ENCODE assay signal across 14 cellular contexts in the genomic region with DNA sequence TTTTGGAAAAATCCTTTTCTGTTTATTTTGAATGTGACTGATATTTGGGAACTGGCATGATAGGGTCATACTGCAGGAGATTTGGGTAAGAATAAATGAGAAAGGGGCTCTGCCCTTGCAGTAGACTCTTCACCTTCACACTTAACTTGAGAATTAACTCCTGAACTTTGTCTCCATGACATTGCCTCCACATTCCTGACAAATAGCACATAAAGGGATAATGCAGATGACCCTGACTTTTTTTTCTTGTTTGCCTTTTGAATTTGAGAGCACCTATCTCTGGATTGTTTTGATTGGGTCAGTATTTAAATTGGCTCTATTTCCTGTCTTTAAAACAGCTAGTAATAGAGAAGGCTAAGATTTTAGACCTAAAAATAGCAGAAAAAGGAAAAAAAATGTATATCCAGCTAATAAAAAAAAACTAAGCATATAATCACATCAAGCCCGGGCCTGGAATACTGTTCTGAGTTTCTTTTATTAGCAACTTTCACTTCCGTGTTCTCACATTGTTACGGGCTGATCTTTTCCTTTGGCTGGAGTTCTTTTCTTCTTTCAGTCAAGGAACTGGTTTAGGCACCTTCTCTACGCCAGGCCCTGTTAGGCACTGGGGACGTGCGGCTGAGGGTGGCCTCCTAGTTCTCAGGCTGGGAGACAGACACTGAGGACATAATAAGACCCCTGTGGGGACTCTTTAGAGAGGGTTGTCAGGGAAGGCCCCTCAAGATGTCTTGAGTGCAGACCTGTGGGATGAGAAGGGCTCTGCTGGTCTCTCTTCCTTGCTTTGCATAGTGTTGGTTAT. TPM values are rescaled to one million over a fixed set of nuclear protein-coding genes. Genes with fewer than 3 reads are reported as not detected.
DNase-seq lines count a peak whose midpoint lies in the region; ATAC-seq, FAIRE-seq and TF ChIP-seq lines count a peak whose summit lies in the region.
"Had no signal": no experiment of that assay in that cellular context is flagged by ENCODE, and none has a peak within 500 bp of the region (broad histone marks: within the 10 kb centered on the region; RNA-seq: fewer than 3 reads in every experiment).

No MANE protein-coding gene starts in this region.

- H3K27me3 ChIP-seq in H9 (ENCODE audit: insufficient read depth, low read length): no peaks in the 10 kb centered on the region
- H3K27me3 ChIP-seq in HepG2 (ENCODE audit: control insufficient read depth in 1 of 2, insufficient read depth in 2 of 2, low read length in 2 of 2): no peaks in the 10 kb centered on the region
- no peaks in the 10 kb centered on the region for H3K27me3 ChIP-seq in skeletal muscle satellite cell (ENCODE audit: control insufficient read depth, insufficient read depth, low read length)

- TF ChIP-seq CTCF in H9 (conservative IDR thresholded peaks at IDR 0.05) (no peak), HepG2 (CRISPR knock-in tag; IDR thresholded peaks at IDR 0.05) (no peak)

- H3K4me1 ChIP-seq in H9 (ENCODE audit: insufficient read depth, low read length) (peaks cover 8% of the 10 kb centered on the region; the same call in 1 of the 2 replicates), HepG2 (ENCODE audit: insufficient read depth, low read length) (peaks cover 74% of the 10 kb centered on the region), skeletal muscle satellite cell (ENCODE audit: control insufficient read depth, insufficient read depth, low read length) (peaks cover 28% of the 10 kb centered on the region)

- DNase-seq in H9 (peak; percentile 33), caudate nucleus (lab: John Stamatoyannopoulos, UW) (no peak), HepG2 (ENCODE audit: low spot score) (peak; percentile 74), NCI-H2081 (lab: John Stamatoyannopoulos, UW) (no peak), germinal center (ENCODE audit: low spot score) (no peak)
- no peak for DNase-seq in activated T-helper 2 cell treated with anti-CD3 and anti-CD28 coated beads, Interferon-gamma antibody, Interleukin-2, Interleukin-4, amounts not matched to agents 10 μg/mL and 5 μg/mL and 100 μg/mL, durations not matched to agents 14 hours and 24 hours and 36 hours (ENCODE audit: low spot score)
- DNase-seq: activated CD4-positive, alpha-beta T cell treated with anti-CD3 and anti-CD28 coated beads, Interleukin-2, amount 10 ng/mL, durations not matched to agents 24 days and 14 days; mammary epithelial cell; NCI-H1694 had no signal

- no CpG with 5 or more reads among the region's 6 CpGs for WGBS in H9 (ENCODE audit: extremely low coverage, insufficient read length, low lambda C conversion rate)
- WGBS in HepG2 (ENCODE audit: low lambda C conversion rate): 37% methylated on average over 6 of the region's 6 CpGs

- no peak overlapping the region for H2BK120ac ChIP-seq in H9 (ENCODE audit: low read depth, low read length, poor library complexity, severe bottlenecking)

- no peak overlapping the region for H3K56ac ChIP-seq in H9 (ENCODE audit: insufficient read length, low read depth, low read length)

- H4K91ac ChIP-seq in H9 (ENCODE audit: insufficient read length, low read depth, low read length): no peak overlapping the region

- no peak overlapping the region for H2BK20ac ChIP-seq in H9 (ENCODE audit: low read depth, low read length, poor library complexity, severe bottlenecking)

- no peak overlapping the region for H2AK5ac ChIP-seq in H9 (ENCODE audit: insufficient read length, low read length)

- H2BK15ac ChIP-seq in H9 (ENCODE audit: low read depth, low read length): no peak overlapping the region

- no peak overlapping the region for H3T11ph ChIP-seq in H9 (ENCODE audit: low read length)

- no peak for FAIRE-seq in HepG2 (lab: Jason Lieb, UNC)
- FAIRE-seq: D721Med, urothelium cell line had no signal

- no peaks in the 10 kb centered on the region for H3K79me2 ChIP-seq in H9 (ENCODE audit: insufficient read depth, low read length)
- no peaks in the 10 kb centered on the region for H3K79me2 ChIP-seq in HepG2 (ENCODE audit: insufficient read depth, low read length)

- H3K4me2 ChIP-seq in H9 (ENCODE audit: insufficient read depth, insufficient read length, low read length) (no peak overlapping the region), HepG2 (ENCODE audit: low read depth, low read length) (peak overlapping the region; percentile 63), skeletal muscle satellite cell (ENCODE audit: low read length) (peak overlapping the region; percentile 62)

- no peak overlapping the region for H2BK5ac ChIP-seq in H9 (ENCODE audit: insufficient read length, low read length)

- in situ Hi-C loops in HepG2 (cut with HindIII; ENCODE audit: extremely low pct_ligation_motif_present, low pct_unique_long_range_greater_than_20kb): no loop called here

- H3K27ac ChIP-seq in H9 (ENCODE audit: insufficient read length, low read depth, low read length) (peak overlapping the region; percentile 16), caudate nucleus (ENCODE audit: low read depth, low read length) (peak overlapping the region; percentile 49), HepG2 (ENCODE audit: extremely low read length, insufficient read depth, low read length) (peak overlapping the region; percentile 72)

- H3K9ac ChIP-seq in H9 (ENCODE audit: extremely low read depth, insufficient read length, low read length): no peak overlapping the region
- H3K9ac ChIP-seq in HepG2 (ENCODE audit: insufficient read depth, low read depth, low read length): peak overlapping the region; percentile 42
- H3K9ac ChIP-seq in skeletal muscle satellite cell (ENCODE audit: low read depth, low read length): peak overlapping the region; percentile 70

- no peak overlapping the region for H3K14ac ChIP-seq in H9 (ENCODE audit: insufficient read depth, low read length)

- intact Hi-C loops in HepG2 (cut with micrococcal nuclease; ENCODE audit: unreplicated experiment): no loop called here
- intact Hi-C loops in activated T-helper 2 cell treated with anti-CD3 and anti-CD28 coated beads, Interferon-gamma antibody, Interleukin-2, Interleukin-4, amounts not matched to agents 10 μg/mL and 5 μg/mL and 100 μg/mL, durations not matched to agents 14 hours and 24 hours and 36 hours (cut with micrococcal nuclease): no loop called here

- no peaks in the 10 kb centered on the region for H3K36me3 Mint-ChIP-seq in H9 (ENCODE audit: insufficient read depth in 1 of 3, low read depth in 3 of 3)
- no peaks in the 10 kb centered on the region for H3K36me3 Mint-ChIP-seq in activated T-helper 2 cell treated with anti-CD3 and anti-CD28 coated beads, Interferon-gamma antibody, Interleukin-2, Interleukin-4, amounts not matched to agents 10 μg/mL and 5 μg/mL and 100 μg/mL, durations not matched to agents 14 hours and 24 hours and 36 hours (ENCODE audit: low read depth)
- H3K36me3 Mint-ChIP-seq: activated naive CD4-positive, alpha-beta T cell treated with anti-CD3 and anti-CD28 coated beads, Interleukin-2, amount 50 U/mL, for 72 hours had no signal

- ATAC-seq in HepG2 (peak; percentile 52), HG03039 (IDR thresholded peaks at IDR 0.05; ENCODE audit: unreplicated experiment) (no peak)
- ATAC-seq: activated naive CD4-positive, alpha-beta T cell treated with anti-CD3 and anti-CD28 coated beads, Interleukin-2, amount 50 U/mL, for 72 hours had no signal

- POLR2A ChIA-PET in HepG2 (lab: Yijun Ruan, JAX): no interaction called here

- no peak for TF ChIP-seq POLR2A in HepG2 (IDR thresholded peaks at IDR 0.05; ENCODE audit: insufficient read depth in 1 of 2, low read depth in 2 of 2, low read length in 2 of 2)

- H3K4me3 Mint-ChIP-seq in H9: no peak overlapping the region; a peak in 1 of 5 replicates
- no peak overlapping the region for H3K4me3 Mint-ChIP-seq in activated T-helper 2 cell treated with anti-CD3 and anti-CD28 coated beads, Interferon-gamma antibody, Interleukin-2, Interleukin-4, amounts not matched to agents 10 μg/mL and 5 μg/mL and 100 μg/mL, durations not matched to agents 14 hours and 24 hours and 36 hours (ENCODE audit: low read depth)
- H3K4me3 Mint-ChIP-seq: activated CD4-positive, alpha-beta T cell treated with anti-CD3 and anti-CD28 coated beads, Interleukin-2, amount 10 ng/mL, durations not matched to agents 24 days and 14 days had no signal

- H3K4me3 ChIP-seq in HepG2 (replicated peaks in 1 of 3; ENCODE audit: insufficient read depth in 1 of 3, low read depth in 2 of 3, low read length in 3 of 3): peak overlapping the region in 2 of 3 experiments; percentile 14 to 32; a peak in 3 of 6 replicates
- no peak overlapping the region for H3K4me3 ChIP-seq in skeletal muscle satellite cell (ENCODE audit: low read length)

- H3K79me1 ChIP-seq in H9 (ENCODE audit: insufficient read depth, low read depth, low read length, poor library complexity, severe bottlenecking): no peaks in the 10 kb centered on the region

- peaks cover 21 to 23% of the 10 kb centered on the region in 2 experiments for H3K4me1 Mint-ChIP-seq in H9
- no peaks in the 10 kb centered on the region for H3K4me1 Mint-ChIP-seq in activated T-helper 2 cell treated with anti-CD3 and anti-CD28 coated beads, Interferon-gamma antibody, Interleukin-2, Interleukin-4, amounts not matched to agents 10 μg/mL and 5 μg/mL and 100 μg/mL, durations not matched to agents 14 hours and 24 hours and 36 hours (ENCODE audit: low read depth)
- H3K4me1 Mint-ChIP-seq: activated CD4-positive, alpha-beta T cell treated with anti-CD3 and anti-CD28 coated beads, Interleukin-2, amount 10 ng/mL, durations not matched to agents 24 days and 14 days had no signal

- peak overlapping the region; percentile 88 to 96 (median 90) for H3K27ac Mint-ChIP-seq in H9
- no peak overlapping the region for H3K27ac Mint-ChIP-seq in activated T-helper 2 cell treated with anti-CD3 and anti-CD28 coated beads, Interferon-gamma antibody, Interleukin-2, Interleukin-4, amounts not matched to agents 10 μg/mL and 5 μg/mL and 100 μg/mL, durations not matched to agents 14 hours and 24 hours and 36 hours
- H3K27ac Mint-ChIP-seq: activated CD4-positive, alpha-beta T cell treated with anti-CD3 and anti-CD28 coated beads, Interleukin-2, amount 10 ng/mL, durations not matched to agents 24 days and 14 days; activated naive CD4-positive, alpha-beta T cell treated with anti-CD3 and anti-CD28 coated beads, Interleukin-2, amount 50 U/mL, for 72 hours had no signal

- TF ChIP-seq RAD21 in HepG2 (CRISPR knock-in tag; IDR thresholded peaks at IDR 0.05): no peak

- CTCF ChIA-PET in HepG2 (lab: Yijun Ruan, JAX; ENCODE audit: low intra/inter-chr PET ratio, low total read pairs): no interaction called here

- no peak overlapping the region for H3K18ac ChIP-seq in H9 (ENCODE audit: insufficient read length, low read depth, low read length)

- no peaks in the 10 kb centered on the region for H3K36me3 ChIP-seq in HepG2 (replicated peaks in 1 of 2; ENCODE audit: control insufficient read depth in 1 of 2, insufficient read depth in 2 of 2, low read length in 2 of 2)
- H3K36me3 ChIP-seq in skeletal muscle satellite cell (ENCODE audit: insufficient read depth, low read length): no peaks in the 10 kb centered on the region

- BruUV-seq in HepG2 (replicated peaks; lab: Mats Ljungman, UMichigan): no TSS peak

- H3K23ac ChIP-seq in H9 (ENCODE audit: insufficient read length, low read depth, low read length): no peak overlapping the region

- no peaks in the 10 kb centered on the region for H4K20me1 ChIP-seq in H9 (ENCODE audit: control insufficient read depth, insufficient read depth, insufficient read length)
- H4K20me1 ChIP-seq in HepG2 (ENCODE audit: insufficient read depth, low read length): no peaks in the 10 kb centered on the region

- H2AFZ ChIP-seq in H9 (ENCODE audit: low read length) (peak overlapping the region; percentile 57), HepG2 (ENCODE audit: low read length) (peak overlapping the region; percentile 73)

- no peaks in the 10 kb centered on the region for H3K9me3 ChIP-seq in H9 (ENCODE audit: control insufficient read depth, low read depth, low read length)
- H3K9me3 ChIP-seq in HepG2 (ENCODE audit: low read length): no peaks in the 10 kb centered on the region
- H3K9me3 ChIP-seq in skeletal muscle satellite cell (replicated peaks; ENCODE audit: low read length): no peaks in the 10 kb centered on the region

- H2BK12ac ChIP-seq in H9 (ENCODE audit: insufficient read length, low read depth, low read length): no peak overlapping the region

- H4K8ac ChIP-seq in H9 (replicated peaks; ENCODE audit: insufficient read length, low read depth, low read length): no peak overlapping the region

- no peaks in the 10 kb centered on the region for H3K27me3 Mint-ChIP-seq in H9 (ENCODE audit: low read depth)
- peaks cover 7% of the 10 kb centered on the region for H3K27me3 Mint-ChIP-seq in activated T-helper 2 cell treated with anti-CD3 and anti-CD28 coated beads, Interferon-gamma antibody, Interleukin-2, Interleukin-4, amounts not matched to agents 10 μg/mL and 5 μg/mL and 100 μg/mL, durations not matched to agents 14 hours and 24 hours and 36 hours (ENCODE audit: low read depth)
- H3K27me3 Mint-ChIP-seq: activated CD4-positive, alpha-beta T cell treated with anti-CD3 and anti-CD28 coated beads, Interleukin-2, amount 10 ng/mL, durations not matched to agents 24 days and 14 days had no signal

- no peaks in the 10 kb centered on the region for H3K9me3 Mint-ChIP-seq in H9
- H3K9me3 Mint-ChIP-seq in activated T-helper 2 cell treated with anti-CD3 and anti-CD28 coated beads, Interferon-gamma antibody, Interleukin-2, Interleukin-4, amounts not matched to agents 10 μg/mL and 5 μg/mL and 100 μg/mL, durations not matched to agents 14 hours and 24 hours and 36 hours: no peaks in the 10 kb centered on the region
- H3K9me3 Mint-ChIP-seq: activated CD4-positive, alpha-beta T cell treated with anti-CD3 and anti-CD28 coated beads, Interleukin-2, amount 10 ng/mL, durations not matched to agents 24 days and 14 days; activated naive CD4-positive, alpha-beta T cell treated with anti-CD3 and anti-CD28 coated beads, Interleukin-2, amount 50 U/mL, for 72 hours had no signal

- H3K4ac ChIP-seq in H9 (ENCODE audit: low read depth, low read length): no peak overlapping the region

- peak in 1 of 2 experiments; percentile 66; a peak in 2 of 4 replicates for TF ChIP-seq EP300 in HepG2 (IDR thresholded peaks at IDR 0.05; ENCODE audit: low read depth in 2 of 2, low read length in 2 of 2)
- TF ChIP-seq EP300 in HepG2 (CRISPR knock-in tag; IDR thresholded peaks at IDR 0.05; ENCODE audit: borderline replicate concordance): no peak

- H3K23me2 ChIP-seq in H9 (ENCODE audit: insufficient read length, low read depth, low read length, poor library complexity, severe bottlenecking): no peaks in the 10 kb centered on the region

- H4K5ac ChIP-seq in H9 (ENCODE audit: insufficient read length, low read depth, low read length): no peak overlapping the region

RNA-seq across cellular contexts. Expression of a gene that starts 53.1 kb away (rescaled TPM):
- total RNA-seq in H9 (2021) (49.0 and 51.5 TPM in 2 replicates), HepG2 (2016; rRNA removed; fragmentation: Illumina TruSeq; extraction: Trizol) (54.9 and 89.6 TPM in 2 replicates)
- 14.3 and 18.1 TPM in 2 replicates for total RNA-seq in HepG2 (2016; cell fraction: cytosol; rRNA removed; fragmentation: Illumina TruSeq; extraction: Trizol; ENCODE audit: low read depth)
- total RNA-seq in HepG2 (2016; cell fraction: insoluble cytoplasmic fraction; rRNA removed; fragmentation: Illumina TruSeq; extraction: Trizol): 55.8 and 86.2 TPM in 2 replicates
- 41.0 and 43.6 TPM in 2 replicates for total RNA-seq in HepG2 (2016; cell fraction: membrane; rRNA removed; fragmentation: Illumina TruSeq; extraction: Trizol)
- 28.5 and 31.1 TPM in 2 replicates for total RNA-seq in HepG2 (2016; cell fraction: nucleus; rRNA removed; fragmentation: Illumina TruSeq; extraction: Trizol)
- 28.6 and 38.3 TPM in 2 replicates for polyA plus RNA-seq in HepG2 (2011; rRNA removed)
- 24.4 and 32.3 TPM in 2 replicates for polyA plus RNA-seq in HepG2 (2011; cell fraction: cytosol; rRNA removed)
- 6.7 and 12.7 TPM in 2 replicates for polyA plus RNA-seq in HepG2 (2011; cell fraction: nucleus; rRNA removed)
- polyA plus RNA-seq in HepG2 (2012): 36.3 and 47.9 TPM in 2 replicates
- 23.3 and 26.6 TPM in 2 replicates for polyA plus RNA-seq in HepG2 (2016; cell fraction: cytosol; fragmentation: Illumina TruSeq; extraction: Trizol; ENCODE audit: low read depth)
- 113 and 116 TPM in 2 replicates for polyA plus RNA-seq in HepG2 (2016; cell fraction: insoluble cytoplasmic fraction; fragmentation: Illumina TruSeq; extraction: Trizol; ENCODE audit: low read depth)
- 44.1 and 47.6 TPM in 2 replicates for polyA plus RNA-seq in HepG2 (2016; cell fraction: membrane; fragmentation: Illumina TruSeq; extraction: Trizol; ENCODE audit: low read depth)
- polyA plus RNA-seq in HepG2 (2016; cell fraction: nucleus; fragmentation: Illumina TruSeq; extraction: Trizol; ENCODE audit: insufficient read depth, low read depth): 46.0 and 46.3 TPM in 2 replicates
- 25.8 and 48.5 TPM in 2 replicates for polyA minus RNA-seq in HepG2 (2011; rRNA and poly(A)+ RNA removed; ENCODE audit: low replicate concordance)
- polyA minus RNA-seq in HepG2 (2011; cell fraction: cytosol; rRNA and poly(A)+ RNA removed): 21.1 and 27.0 TPM in 2 replicates
- polyA minus RNA-seq in HepG2 (2011; cell fraction: nucleus; rRNA and poly(A)+ RNA removed): 29.3 and 34.5 TPM in 2 replicates
- 124 and 131 TPM in 2 replicates for total RNA-seq in skeletal muscle satellite cell (2012; rRNA removed)
- total RNA-seq in activated T-helper 2 cell treated with anti-CD3 and anti-CD28 coated beads, Interferon-gamma antibody, Interleukin-2, Interleukin-4, amounts not matched to agents 10 μg/mL and 5 μg/mL and 100 μg/mL, durations not matched to agents 14 hours and 24 hours and 36 hours: 29.4 and 34.8 TPM in 2 replicates

Comparison
In these comparisons a context has a peak if more than half of its experiments do, and no peak if none do; other contexts are left out.
1. DNase-seq: peak in H9 (single experiment) and HepG2 (single experiment); none in caudate nucleus (0 of 61), activated T-helper 2 cell treated with anti-CD3 and anti-CD28 coated beads, Interferon-gamma antibody, Interleukin-2, Interleukin-4, amounts not matched to agents 10 μg/mL and 5 μg/mL and 100 μg/mL, durations not matched to agents 14 hours and 24 hours and 36 hours (single experiment), NCI-H2081 (0 of 2) and germinal center (single experiment).
2. H3K27ac ChIP-seq: peak in every context shown above with its lines; median percentile 72 in HepG2; 49 in caudate nucleus; 16 in H9.